In genomic region chrX:138856881-138857280, GRCh38 we compare ENCODE assay signal across 23 cellular contexts.
DNase-seq lines count a peak whose midpoint lies in the region; ATAC-seq and TF ChIP-seq lines count a peak whose summit lies in the region.
"Had no signal": no experiment of that assay in that cellular context is flagged by ENCODE, and none has a peak within 500 bp of the region (broad histone marks: within the 10 kb centered on the region; RNA-seq: fewer than 3 reads in every experiment).

No MANE protein-coding gene starts in this region.

- no peaks in the 10 kb centered on the region for H3K27me3 Mint-ChIP-seq in nephron (ENCODE audit: low read depth)
- H3K27me3 Mint-ChIP-seq: B cell had no signal

- DNase-seq in DMS53 (lab: John Stamatoyannopoulos, UW) (peak; percentile 33), DMS53 treated with DMSO at 0.1 percent for 48 hours (lab: John Stamatoyannopoulos, UW; ENCODE audit: unreplicated experiment) (no peak), epithelial cell of prostate (ENCODE audit: low read depth, low spot score) (peak; percentile 10), aorta (no peak), UCSD-AML1 (lab: John Stamatoyannopoulos, UW; ENCODE audit: unreplicated experiment) (no peak)
- DNase-seq in stimulated activated naive CD4-positive, alpha-beta T cell (lab: John Stamatoyannopoulos, UW), result no peak
- DNase-seq: DMS 273 treated with DMSO at 0.1 percent for 48 hours, GF-D8, KBM-7, MV-4-11, NCI-H1417, NCI-H187, NCI-H2107, NCI-H2227 treated with DMSO at 0.1 percent for 48 hours, NCI-H524 treated with DMSO at 0.1 percent for 48 hours had no signal

- WGBS in aorta, 2 donors, result 84 to 96% methylated on average over 2 of the region's 2 CpGs

- peak overlapping the region; percentile 45 to 83 (median 47) for H3K27ac Mint-ChIP-seq in nephron
- H3K27ac Mint-ChIP-seq: B cell had no signal

- H3K27me3 ChIP-seq in aorta (ENCODE audit: control insufficient read depth in 1 of 2, insufficient read depth in 2 of 2, low read length in 1 of 2), result no peaks in the 10 kb centered on the region

- H3K4me3 ChIP-seq in aorta (ENCODE audit: low read length in 2 of 2), result no peak overlapping the region
- H3K4me3 ChIP-seq: GM12878, PC-9 had no signal

- ATAC-seq in aorta (ENCODE audit: low FRiP score) (no peak), HG03135 (IDR thresholded peaks at IDR 0.05; ENCODE audit: unreplicated experiment) (no peak)
- ATAC-seq: GM12878, HepG2 had no signal

- intact Hi-C loops in aorta (cut with DNase I), result no loop called here

- H3K4me1 Mint-ChIP-seq in nephron, result peaks cover 18% of the 10 kb centered on the region
- H3K4me1 Mint-ChIP-seq: B cell had no signal

- no peak for TF ChIP-seq CTCF in nephron (IDR thresholded peaks at IDR 0.05; ENCODE audit: unreplicated experiment in 3 of 3)

- no peaks in the 10 kb centered on the region for H3K36me3 ChIP-seq in aorta (ENCODE audit: control insufficient read depth in 1 of 2, insufficient read depth in 2 of 2, low read length in 1 of 2)

- H3K9me3 ChIP-seq in aorta (ENCODE audit: control insufficient read depth, low read length), result no peaks in the 10 kb centered on the region

- H3K36me3 Mint-ChIP-seq in nephron (ENCODE audit: low read depth), result no peaks in the 10 kb centered on the region

- no peaks in the 10 kb centered on the region for H3K4me1 ChIP-seq in aorta (ENCODE audit: control insufficient read depth in 1 of 2, insufficient read depth in 2 of 2, low read length in 2 of 2)

- no peak overlapping the region for H3K4me3 Mint-ChIP-seq in nephron
- H3K4me3 Mint-ChIP-seq: B cell had no signal

- no peak overlapping the region for H3K27ac ChIP-seq in epithelial cell of prostate
- no peak overlapping the region for H3K27ac ChIP-seq in aorta (ENCODE audit: low read depth in 1 of 2, low read length in 2 of 2)
- H3K27ac ChIP-seq: 22Rv1, PC-9, RWPE1 had no signal

- H3K9me3 Mint-ChIP-seq in nephron, result no peaks in the 10 kb centered on the region

Comparison
In these comparisons a context has a peak if more than half of its experiments do, and no peak if none do; other contexts are left out.
1. DNase-seq: peak in DMS53 (single experiment) and epithelial cell of prostate (single experiment); none in DMS53 treated with DMSO at 0.1 percent for 48 hours (single experiment), aorta (0 of 2), stimulated activated naive CD4-positive, alpha-beta T cell (0 of 6) and UCSD-AML1 (single experiment).